27 cellular contexts compared by ENCODE assay signal in genomic region chr21:41627428-41627827, GRCh38.
DNase-seq lines count a peak whose midpoint lies in the region; ATAC-seq and TF ChIP-seq lines count a peak whose summit lies in the region.
"Had no signal": no experiment of that assay in that cellular context is flagged by ENCODE, and none has a peak within 500 bp of the region (broad histone marks: within the 10 kb centered on the region; RNA-seq: fewer than 3 reads in every experiment).

No MANE protein-coding gene starts in this region.

- H3K4me3 ChIP-seq in AG10803 (ENCODE audit: low read length) (no peak overlapping the region), HFF-Myc (replicated peaks; ENCODE audit: low read depth, low read length) (no peak overlapping the region)
- H3K4me3 ChIP-seq: A549, gastrocnemius medialis, hepatocyte, skin epidermis, stomach, tibial artery had no signal

- ATAC-seq in foreskin keratinocyte = no peak
- ATAC-seq in stimulated activated naive CD8-positive, alpha-beta T cell treated with anti-CD3 and anti-CD28 coated beads, Interleukin-15, amount 100 ng/mL, for 72 hours = no peak
- ATAC-seq: A549, gastrocnemius medialis, WTC11 had no signal

- peaks cover 5% of the 10 kb centered on the region for H3K4me1 Mint-ChIP-seq in stimulated activated naive CD8-positive, alpha-beta T cell treated with anti-CD3 and anti-CD28 coated beads, Interleukin-15, amount 100 ng/mL, for 72 hours
- H3K4me1 Mint-ChIP-seq: B cell, naive B cell, WTC11 had no signal

- peak overlapping the region; percentile 53 for H3K27ac ChIP-seq in foreskin keratinocyte
- H3K27ac ChIP-seq: gastrocnemius medialis, hepatocyte, KMS-11, skin epidermis, stomach, tibial artery had no signal

- no peaks in the 10 kb centered on the region for H3K9me3 Mint-ChIP-seq in stimulated activated naive CD8-positive, alpha-beta T cell treated with anti-CD3 and anti-CD28 coated beads, Interleukin-15, amount 100 ng/mL, for 72 hours
- H3K9me3 Mint-ChIP-seq: activated naive CD4-positive, alpha-beta T cell treated with anti-CD3 and anti-CD28 coated beads for 36 hours; T-helper 2 cell treated with Interferon-gamma antibody and Interleukin-4, amounts not matched to agents 5 μg/mL and 100 μg/mL, for 36 hours had no signal

- H3K4me1 ChIP-seq in foreskin keratinocyte = peaks cover 30% of the 10 kb centered on the region
- H3K4me1 ChIP-seq: gastrocnemius medialis had no signal

- no peak overlapping the region for H3K4me3 Mint-ChIP-seq in stimulated activated naive CD8-positive, alpha-beta T cell treated with anti-CD3 and anti-CD28 coated beads, Interleukin-15, amount 100 ng/mL, for 72 hours
- H3K4me3 Mint-ChIP-seq: activated naive CD4-positive, alpha-beta T cell treated with anti-CD3 and anti-CD28 coated beads for 36 hours; B cell; naive B cell; T-helper 2 cell treated with Interferon-gamma antibody and Interleukin-4, amounts not matched to agents 5 μg/mL and 100 μg/mL, for 36 hours; WTC11 had no signal

- no peaks in the 10 kb centered on the region for H3K27me3 ChIP-seq in foreskin keratinocyte
- H3K27me3 ChIP-seq: hepatocyte, tibial artery had no signal

- peak; percentile 89 for DNase-seq in AG10803 (ENCODE audit: low read depth)
- DNase-seq in HFF-Myc (ENCODE audit: extremely low read depth, low read depth) = peak; percentile 74
- peak; percentile 92 for DNase-seq in amniotic epithelial cell (ENCODE audit: low read depth)
- peak in 1 of 2 donors; percentile 75 for DNase-seq in foreskin keratinocyte
- no peak for DNase-seq in stimulated activated naive CD8-positive, alpha-beta T cell treated with anti-CD3 and anti-CD28 coated beads, Interleukin-15, amount 100 ng/mL, for 72 hours
- DNase-seq in nucleus accumbens (lab: John Stamatoyannopoulos, UW) = no peak
- DNase-seq in NCI-H345 (lab: John Stamatoyannopoulos, UW) = no peak
- no peak for DNase-seq in T-helper 9 cell
- DNase-seq: activated CD4-positive, alpha-beta T cell treated with anti-CD3 and anti-CD28 coated beads, Interleukin-2, amount 50 U/mL, for 4 hours; activated naive CD4-positive, alpha-beta T cell treated with anti-CD3 and anti-CD28 coated beads for 36 hours; amygdala; COR-L47; DMS53; gastrocnemius medialis; naive B cell; NCI-H146; NCI-H2107; NCI-H446 treated with DMSO at 0.1 percent for 48 hours; stomach; tibial artery had no signal

- no peak for TF ChIP-seq CTCF in AG10803 (conservative IDR thresholded peaks at IDR 0.05; ENCODE audit: low read length)
- TF ChIP-seq CTCF in HFF-Myc (IDR thresholded peaks at IDR 0.05; ENCODE audit: low read depth, low read length, missing control alignments) = no peak
- no peak for TF ChIP-seq CTCF in foreskin keratinocyte (conservative IDR thresholded peaks at IDR 0.05)

- H3K27me3 Mint-ChIP-seq in stimulated activated naive CD8-positive, alpha-beta T cell treated with anti-CD3 and anti-CD28 coated beads, Interleukin-15, amount 100 ng/mL, for 72 hours = peaks cover 45% of the 10 kb centered on the region

- no peak overlapping the region for H3K27ac Mint-ChIP-seq in stimulated activated naive CD8-positive, alpha-beta T cell treated with anti-CD3 and anti-CD28 coated beads, Interleukin-15, amount 100 ng/mL, for 72 hours
- H3K27ac Mint-ChIP-seq: activated naive CD4-positive, alpha-beta T cell treated with anti-CD3 and anti-CD28 coated beads for 36 hours; B cell; naive B cell; T-helper 2 cell treated with Interferon-gamma antibody and Interleukin-4, amounts not matched to agents 5 μg/mL and 100 μg/mL, for 36 hours; WTC11 had no signal

Comparison
In these comparisons a context has a peak if more than half of its experiments do, and no peak if none do; other contexts are left out.
1. DNase-seq: peak in AG10803 (single experiment), HFF-Myc (single experiment) and amniotic epithelial cell (single experiment); none in stimulated activated naive CD8-positive, alpha-beta T cell treated with anti-CD3 and anti-CD28 coated beads, Interleukin-15, amount 100 ng/mL, for 72 hours (0 of 2), nucleus accumbens (0 of 56), NCI-H345 (single experiment) and T-helper 9 cell (single experiment).